ENCODE assay signal across 21 cellular contexts in genomic region chr21:45522986-45523385, GRCh38. TPM values are rescaled to one million over a fixed set of nuclear protein-coding genes. Genes with fewer than 3 reads are reported as not detected.
DNase-seq lines count a peak whose midpoint lies in the region; ATAC-seq and TF ChIP-seq lines count a peak whose summit lies in the region.
"Had no signal": no experiment of that assay in that cellular context is flagged by ENCODE, and none has a peak within 500 bp of the region (broad histone marks: within the 10 kb centered on the region; RNA-seq: fewer than 3 reads in every experiment).

No MANE protein-coding gene starts in this region.

- peaks cover 0 to 31% (median 0%) of the 10 kb centered on the region in 9 donors for H3K36me3 ChIP-seq in heart right ventricle
- H3K36me3 ChIP-seq in RWPE2 (ENCODE audit: low read depth), result peaks cover 56% of the 10 kb centered on the region

- H3K9me3 ChIP-seq in heart right ventricle (peaks cover 0 to 50% (median 35%) of the 10 kb centered on the region in 11 donors), RWPE2 (ENCODE audit: severe bottlenecking) (peaks cover 15% of the 10 kb centered on the region)

- H3K27me3 Mint-ChIP-seq in type B pancreatic cell, result no peaks in the 10 kb centered on the region
- H3K27me3 Mint-ChIP-seq: CD4-positive, alpha-beta T cell had no signal

- peaks cover 52% of the 10 kb centered on the region for H3K36me3 Mint-ChIP-seq in type B pancreatic cell

- 87 to 97% methylated on average over 6 of the region's 6 CpGs for WGBS in heart right ventricle, 2 donors

- H3K27ac Mint-ChIP-seq in type B pancreatic cell, result peak overlapping the region; percentile 10
- H3K27ac Mint-ChIP-seq: CD4-positive, alpha-beta T cell had no signal

- H3K27me3 ChIP-seq in heart right ventricle (no peaks in the 10 kb centered on the region), RWPE2 (ENCODE audit: insufficient read depth, poor library complexity, severe bottlenecking) (no peaks in the 10 kb centered on the region)

- H3K4me1 Mint-ChIP-seq in type B pancreatic cell (ENCODE audit: unreplicated experiment), result no peaks in the 10 kb centered on the region

- H3K4me3 ChIP-seq in heart right ventricle (no peak overlapping the region), RWPE2 (ENCODE audit: severe bottlenecking) (no peak overlapping the region)
- H3K4me3 ChIP-seq: GM23248 had no signal

- no peak overlapping the region for H3K27ac ChIP-seq in heart right ventricle
- no peak overlapping the region for H3K27ac ChIP-seq in RWPE2 (ENCODE audit: poor library complexity, severe bottlenecking)
- H3K27ac ChIP-seq: GM23248, HL-60 had no signal

- intact Hi-C loops in cardiac septum (cut with DNase I), result no loop called here
- intact Hi-C loops in heart right ventricle (cut with DNase I), result no loop called here

- peaks cover 5% of the 10 kb centered on the region for H3K9me3 Mint-ChIP-seq in type B pancreatic cell

- peak; percentile 19 for DNase-seq in cardiac septum (ENCODE audit: low spot score)
- no peak for DNase-seq in heart right ventricle
- DNase-seq in RWPE2 (ENCODE audit: low spot score), result peak; percentile 42
- peak; percentile 44 for DNase-seq in left lobe of liver (ENCODE audit: low spot score)
- DNase-seq in type B pancreatic cell (ENCODE audit: extremely low spot score, unreplicated experiment), result peak; percentile 59
- DNase-seq in DMS53 (lab: John Stamatoyannopoulos, UW), result no peak
- DNase-seq in DMS79 (lab: John Stamatoyannopoulos, UW), result no peak
- DNase-seq: CD4-positive, alpha-beta T cell; DND-41; GDM1; GM23248; KBM-7; NCI-H1048; NCI-H2107; NCI-H226; NCI-H69; NK-92 treated with Interleukin-12 subunit alpha and Interleukin-12 subunit beta, amount 100 ng/mL, for 24 hours; OCI-M1; SHP77 had no signal

- no peak overlapping the region for H3K4me3 Mint-ChIP-seq in type B pancreatic cell
- H3K4me3 Mint-ChIP-seq: CD4-positive, alpha-beta T cell had no signal

- TF ChIP-seq CTCF in heart right ventricle (IDR thresholded peaks at IDR 0.05), result no peak
- no peak for TF ChIP-seq CTCF in RWPE2 (IDR thresholded peaks at IDR 0.05; ENCODE audit: poor library complexity, severe bottlenecking)
- TF ChIP-seq CTCF in type B pancreatic cell (conservative IDR thresholded peaks at IDR 0.05), result no peak

- H3K4me1 ChIP-seq in heart right ventricle (peaks cover 0 to 7% (median 0%) of the 10 kb centered on the region in 9 donors), RWPE2 (ENCODE audit: insufficient read depth, poor library complexity, severe bottlenecking) (peaks cover under 1% of the 10 kb centered on the region)

- ATAC-seq in heart right ventricle (no peak), RWPE2 (ENCODE audit: low read depth) (no peak), left lobe of liver (no peak), GM19351 (IDR thresholded peaks at IDR 0.05; ENCODE audit: unreplicated experiment) (no peak)

RNA-seq across cellular contexts. Expression of gene SLC19A1, which starts 19.3 kb away (rescaled TPM):
- 2.7 TPM for total RNA-seq in cardiac septum
- 1 to 10 TPM; 1.5 to 8.5 (median 3.5) TPM for total RNA-seq in heart right ventricle
- polyA plus RNA-seq in heart right ventricle, result 1 to 10 TPM; 3.8 to 7.2 TPM
- total RNA-seq in left lobe of liver, result 13.7 TPM
- 10.6 and 28.2 TPM in 2 replicates for total RNA-seq in type B pancreatic cell (ENCODE audit: low replicate concordance)

Comparison
In these comparisons a context has a peak if more than half of its experiments do, and no peak if none do; other contexts are left out.
1. DNase-seq: peak in cardiac septum (single experiment), RWPE2 (single experiment), left lobe of liver (single experiment) and type B pancreatic cell (single experiment); none in heart right ventricle (0 of 2), DMS53 (single experiment) and DMS79 (single experiment).